Comparison of ENCODE assay signal across 23 cellular contexts in genomic region chr4:139756391-139757180, GRCh38.
"Had no signal": no experiment of that assay in that cellular context is flagged by ENCODE, and none has a peak within 500 bp of the region (broad histone marks: within the 10 kb centered on the region; RNA-seq: fewer than 3 reads in every experiment).

No MANE protein-coding gene starts in this region.

- H3K27me3 Mint-ChIP-seq: activated CD4-positive, alpha-beta memory T cell treated with anti-CD3 and anti-CD28 coated beads for 36 hours; dendritic cell treated with granulocyte-macrophage colony-stimulating factor and Interleukin-4, amounts not matched to agents 40 ng/mL and 50 ng/mL, for 4 days; T-cell had no signal

- H3K36me3 ChIP-seq: left lung had no signal

- DNase-seq: activated CD4-positive, alpha-beta memory T cell treated with anti-CD3 and anti-CD28 coated beads for 36 hours; activated CD4-positive, alpha-beta T cell treated with anti-CD3 and anti-CD28 coated beads for 4 hours; activated CD4-positive, CD25-positive, alpha-beta regulatory T cell; activated effector memory CD4-positive, alpha-beta T cell treated with Interleukin-2 at 50 U/mL for 16 hours; activated naive CD4-positive, alpha-beta T cell treated with anti-CD3 and anti-CD28 coated beads for 36 hours; activated naive CD8-positive, alpha-beta T cell treated with anti-CD3 and anti-CD28 coated beads, Interleukin-2, amount 10 ng/mL, durations not matched to agents 7 days and 5 days; activated T-cell treated with anti-CD3 and anti-CD28 coated beads, Interleukin-2, amount 50 U/mL, for 48 hours; caudate nucleus; effector CD4-positive, alpha-beta T cell; erythroblast; foreskin fibroblast; kidney glomerular epithelial cell; left lung; mammary epithelial cell; nucleus accumbens; stimulated activated CD4-positive, alpha-beta T cell treated with anti-CD3 and anti-CD28 coated beads, Interleukin-12 subunit alpha, Interleukin-12 subunit beta, amount 100 ng/mL, for 4 hours; stimulated activated CD4-positive, alpha-beta T cell treated with anti-CD3 and anti-CD28 coated beads, Interleukin-4, amount 100 ng/mL, for 4 hours; stimulated activated naive CD8-positive, alpha-beta T cell treated with anti-CD3 and anti-CD28 coated beads, Interleukin-15, Interleukin-2, amounts not matched to agents 100 U/mL and 50 U/mL, for 24 hours; T-cell had no signal

- H3K9me3 ChIP-seq: left lung had no signal

- H3K9me3 Mint-ChIP-seq: activated CD4-positive, alpha-beta memory T cell treated with anti-CD3 and anti-CD28 coated beads for 36 hours; activated naive CD4-positive, alpha-beta T cell treated with anti-CD3 and anti-CD28 coated beads for 36 hours; activated naive CD8-positive, alpha-beta T cell treated with anti-CD3 and anti-CD28 coated beads, Interleukin-2, amount 10 ng/mL, durations not matched to agents 7 days and 5 days; dendritic cell treated with granulocyte-macrophage colony-stimulating factor and Interleukin-4, amounts not matched to agents 40 ng/mL and 50 ng/mL, for 4 days; natural killer cell treated with Interleukin-12 subunit alpha and Interleukin-12 subunit beta and Interleukin-15 and Interleukin-18, amount 100 ng/mL, for 72 hours; T-cell; T-helper 2 cell treated with Interferon-gamma antibody and Interleukin-4, amounts not matched to agents 5 μg/mL and 100 μg/mL, for 36 hours had no signal

- H3K27me3 ChIP-seq: hepatocyte, left lung had no signal

- H3K4me3 Mint-ChIP-seq: activated CD4-positive, alpha-beta memory T cell treated with anti-CD3 and anti-CD28 coated beads for 36 hours; activated naive CD4-positive, alpha-beta T cell treated with anti-CD3 and anti-CD28 coated beads for 36 hours; activated naive CD8-positive, alpha-beta T cell treated with anti-CD3 and anti-CD28 coated beads, Interleukin-2, amount 10 ng/mL, durations not matched to agents 7 days and 5 days; dendritic cell treated with granulocyte-macrophage colony-stimulating factor and Interleukin-4, amounts not matched to agents 40 ng/mL and 50 ng/mL, for 4 days; natural killer cell treated with Interleukin-12 subunit alpha and Interleukin-12 subunit beta and Interleukin-15 and Interleukin-18, amount 100 ng/mL, for 72 hours; T-cell; T-helper 2 cell treated with Interferon-gamma antibody and Interleukin-4, amounts not matched to agents 5 μg/mL and 100 μg/mL, for 36 hours had no signal

- ATAC-seq: left lung; natural killer cell treated with Interleukin-12 subunit alpha and Interleukin-12 subunit beta and Interleukin-15 and Interleukin-18, amount 100 ng/mL, for 72 hours; stimulated activated naive CD8-positive, alpha-beta T cell treated with anti-CD3 and anti-CD28 coated beads, Interleukin-15, Interleukin-2, amounts not matched to agents 100 U/mL and 50 U/mL, for 24 hours; T-cell had no signal

- H3K36me3 Mint-ChIP-seq: activated CD4-positive, alpha-beta memory T cell treated with anti-CD3 and anti-CD28 coated beads for 36 hours; natural killer cell treated with Interleukin-12 subunit alpha and Interleukin-12 subunit beta and Interleukin-15 and Interleukin-18, amount 100 ng/mL, for 72 hours; T-cell had no signal

- H3K4me3 ChIP-seq: hepatocyte, left lung had no signal

- H3K27ac ChIP-seq: hepatocyte, left lung had no signal

- H3K27ac Mint-ChIP-seq: activated CD4-positive, alpha-beta memory T cell treated with anti-CD3 and anti-CD28 coated beads for 36 hours; activated naive CD4-positive, alpha-beta T cell treated with anti-CD3 and anti-CD28 coated beads for 36 hours; activated naive CD8-positive, alpha-beta T cell treated with anti-CD3 and anti-CD28 coated beads, Interleukin-2, amount 10 ng/mL, durations not matched to agents 7 days and 5 days; dendritic cell treated with granulocyte-macrophage colony-stimulating factor and Interleukin-4, amounts not matched to agents 40 ng/mL and 50 ng/mL, for 4 days; T-cell; T-helper 2 cell treated with Interferon-gamma antibody and Interleukin-4, amounts not matched to agents 5 μg/mL and 100 μg/mL, for 36 hours had no signal
